ENCODE assay signal across 8 cellular contexts in genomic region chr3:66038384-66038725, GRCh38. TPM values are rescaled to one million over a fixed set of nuclear protein-coding genes. Genes with fewer than 3 reads are reported as not detected.
A peak's percentile ranks its signal among the peaks of the same experiment; 100 is the strongest.
DNase-seq lines count a peak whose midpoint lies in the region; ATAC-seq and TF ChIP-seq lines count a peak whose summit lies in the region.

No MANE protein-coding gene starts in this region.

- intact Hi-C loops in dorsolateral prefrontal cortex (cut with DNase I) = loop anchor here (2.0 to 10.0 kb wide), 5 partner anchors 84 to 251 kb away; no protein-coding TSS in a partner anchor
- intact Hi-C loops in naive thymus-derived CD4-positive, alpha-beta T cell (cut with micrococcal nuclease) = no loop called here

- H3K27me3 ChIP-seq in dorsolateral prefrontal cortex = no peaks in the 10 kb centered on the region
- no peaks in the 10 kb centered on the region for H3K27me3 ChIP-seq in naive thymus-derived CD4-positive, alpha-beta T cell (ENCODE audit: control insufficient read depth in 2 of 2, insufficient read depth in 2 of 2, low read length in 2 of 2)

- no peaks in the 10 kb centered on the region for H3K36me3 ChIP-seq in naive thymus-derived CD4-positive, alpha-beta T cell (ENCODE audit: control insufficient read depth in 2 of 3, insufficient read depth in 3 of 3, low read length in 3 of 3)

- no peaks in the 10 kb centered on the region for H3K4me1 ChIP-seq in naive thymus-derived CD4-positive, alpha-beta T cell (ENCODE audit: control insufficient read depth in 2 of 2, insufficient read depth in 2 of 2, low read length in 2 of 2)

- DNase-seq in AG20443 (ENCODE audit: low spot score) = peak; percentile 73
- DNase-seq in dorsolateral prefrontal cortex = peak in 1 of 10 donors; percentile 31
- no peak for DNase-seq in naive thymus-derived CD4-positive, alpha-beta T cell
- no peak for DNase-seq in activated gamma-delta T cell (lab: John Stamatoyannopoulos, UW)
- DNase-seq in SHP77 (lab: John Stamatoyannopoulos, UW) = no peak
- DNase-seq in HEK293T (ENCODE audit: extremely low spot score) = no peak

- peaks cover 0 to 9% (median 0%) of the 10 kb centered on the region in 5 donors for H3K36me3 Mint-ChIP-seq in naive thymus-derived CD4-positive, alpha-beta T cell

- TF ChIP-seq RAD21 in Ishikawa (IDR thresholded peaks at IDR 0.05; ENCODE audit: low read depth) = no peak

- H3K27ac ChIP-seq in dorsolateral prefrontal cortex = peak overlapping the region in 58 of 59 donors; percentile 44 to 97 (median 89)
- no peak overlapping the region for H3K27ac ChIP-seq in naive thymus-derived CD4-positive, alpha-beta T cell (ENCODE audit: low read depth, low read length)

- H3K9me3 Mint-ChIP-seq in naive thymus-derived CD4-positive, alpha-beta T cell = peaks cover 0 to 13% (median 0%) of the 10 kb centered on the region in 11 donors

- H3K27me3 Mint-ChIP-seq in naive thymus-derived CD4-positive, alpha-beta T cell = peaks cover 68 to 84% (median 73%) of the 10 kb centered on the region in 5 donors

- peak overlapping the region in 1 of 9 donors; percentile 29 for H3K27ac Mint-ChIP-seq in naive thymus-derived CD4-positive, alpha-beta T cell

- ATAC-seq in GM21447 (IDR thresholded peaks at IDR 0.05; ENCODE audit: unreplicated experiment) = peak; percentile 29
- ATAC-seq in naive thymus-derived CD4-positive, alpha-beta T cell = no peak

- 0 out of 2 replicates have a peak, but pooled peaks have one; percentile 3 for TF ChIP-seq EP300 in Ishikawa (IDR thresholded peaks at IDR 0.05; ENCODE audit: borderline replicate concordance)

- no peaks in the 10 kb centered on the region for H3K9me3 ChIP-seq in naive thymus-derived CD4-positive, alpha-beta T cell (ENCODE audit: control insufficient read depth in 2 of 3, low read length in 3 of 3)

- POLR2A ChIA-PET in naive thymus-derived CD4-positive, alpha-beta T cell (lab: Charles Lee) = no interaction called here
- POLR2A ChIA-PET in HEK293T (lab: Yijun Ruan, JAX) = interaction anchor here (1.4 to 1.5 kb wide), 2 partner anchors 17 to 79 kb away, joined by 3 read pairs; no protein-coding TSS in a partner anchor

- peaks cover 7 to 22% (median 14%) of the 10 kb centered on the region in 7 donors for H3K4me1 Mint-ChIP-seq in naive thymus-derived CD4-positive, alpha-beta T cell

- peak overlapping the region; percentile 48 to 99 (median 88) for H3K4me3 ChIP-seq in dorsolateral prefrontal cortex
- no peak overlapping the region for H3K4me3 ChIP-seq in naive thymus-derived CD4-positive, alpha-beta T cell (ENCODE audit: low read length)

- CTCF ChIA-PET in naive thymus-derived CD4-positive, alpha-beta T cell (lab: Charles Lee) = no interaction called here
- CTCF ChIA-PET in HEK293T (lab: Yijun Ruan, JAX) = no interaction called here

- TF ChIP-seq CTCF in dorsolateral prefrontal cortex (IDR thresholded peaks at IDR 0.05 in 54 of 56, conservative IDR thresholded peaks at IDR 0.05 in 2 of 56; ENCODE audit: low read depth in 1 of 56, partially characterized antibody in 56 of 56) = peak in 3 of 56 donors; percentile 6 to 24 (median 7)

- peak overlapping the region; percentile 54 to 90 (median 76) for H3K4me3 Mint-ChIP-seq in naive thymus-derived CD4-positive, alpha-beta T cell

TF ChIP-seq in Ishikawa, 13 proteins besides CTCF, POLR2A, EP300 and RAD21:
- TF ChIP-seq YY1 (IDR thresholded peaks at IDR 0.05; ENCODE audit: low read depth) (no peak), REST (IDR thresholded peaks at IDR 0.05; ENCODE audit: low read depth) (no peak)
- TF ChIP-seq, protein P1, sequence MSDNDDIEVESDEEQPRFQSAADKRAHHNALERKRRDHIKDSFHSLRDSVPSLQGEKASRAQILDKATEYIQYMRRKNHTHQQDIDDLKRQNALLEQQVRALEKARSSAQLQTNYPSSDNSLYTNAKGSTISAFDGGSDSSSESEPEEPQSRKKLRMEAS (IDR thresholded peaks at IDR 0.05) = peak; percentile 7; the same call in 1 of the 2 replicates

TF ChIP-seq in HEK293T, 16 proteins besides CTCF, POLR2A, EP300 and RAD21:
- no peak for TF ChIP-seq ZNF384 (IDR thresholded peaks at IDR 0.05)
- TF ChIP-seq SUZ12 (IDR thresholded peaks at IDR 0.05) = no peak
- TF ChIP-seq ELF4 (IDR thresholded peaks at IDR 0.05) = no peak
- TF ChIP-seq PKNOX1 (IDR thresholded peaks at IDR 0.05) = no peak
- no peak for TF ChIP-seq L3MBTL2 (conservative IDR thresholded peaks at IDR 0.05)
- no peak for TF ChIP-seq ARNT (IDR thresholded peaks at IDR 0.05)
- TF ChIP-seq NFRKB (IDR thresholded peaks at IDR 0.05) = no peak
- no peak for TF ChIP-seq CTBP1 (IDR thresholded peaks at IDR 0.05; ENCODE audit: borderline replicate concordance)
- no peak for TF ChIP-seq TARDBP (IDR thresholded peaks at IDR 0.05)
- TF ChIP-seq BHLHE40 (IDR thresholded peaks at IDR 0.05; ENCODE audit: borderline replicate concordance) = no peak
- no peak for TF ChIP-seq FOXM1 (IDR thresholded peaks at IDR 0.05; ENCODE audit: borderline replicate concordance)
- TF ChIP-seq SP1 (IDR thresholded peaks at IDR 0.05) = no peak
- no peak for TF ChIP-seq LEF1 (IDR thresholded peaks at IDR 0.05; ENCODE audit: borderline replicate concordance)
- no peak for TF ChIP-seq FOXA1 (IDR thresholded peaks at IDR 0.05)

RNA-seq across cellular contexts. Expression of gene MAGI1, which starts 0.4 kb away (rescaled TPM):
- 100 to 1,000 TPM in 3 of 120 experiments, 10 to 100 TPM in 117; 49.8 to 112 (median 77.4) TPM for total RNA-seq in dorsolateral prefrontal cortex
- under 1 TPM in 1 of 5 experiments, not detected in 4; 0.39 TPM for total RNA-seq in naive thymus-derived CD4-positive, alpha-beta T cell
- not detected for polyA plus RNA-seq in naive thymus-derived CD4-positive, alpha-beta T cell

Comparison
In these comparisons a context has a peak if more than half of its experiments do, and no peak if none do; other contexts are left out.
1. RNA of gene MAGI1, which starts 0.4 kb away (total RNA-seq): 49.8 to 112 TPM in dorsolateral prefrontal cortex; 0.39 TPM in naive thymus-derived CD4-positive, alpha-beta T cell; every median in the first group is over 10 times any median in the second.
2. intact Hi-C loops: an anchor here in dorsolateral prefrontal cortex (2.0 to 10.0 kb wide); none called in naive thymus-derived CD4-positive, alpha-beta T cell.